In the genomic region with DNA sequence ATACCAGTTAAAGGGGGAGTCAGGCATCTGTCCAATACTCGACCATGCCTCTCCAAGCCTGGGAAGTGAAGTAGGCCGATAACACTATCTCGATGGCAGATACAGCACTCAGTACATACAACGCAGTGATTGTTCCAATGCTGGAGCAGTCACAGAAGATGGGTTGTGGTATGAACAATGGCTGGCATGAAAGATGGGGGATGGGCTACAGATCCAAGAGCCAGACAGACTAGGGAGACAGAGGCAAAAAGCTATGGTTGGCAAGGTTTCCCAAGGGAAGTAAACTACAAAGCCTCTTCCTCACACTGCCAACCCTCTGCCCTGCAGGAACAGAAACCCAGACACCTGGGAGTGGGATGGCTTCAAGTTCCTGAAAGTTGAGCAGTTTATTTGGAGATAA, we compare ENCODE assay signal across 12 cellular contexts. TPM values are rescaled to one million over a fixed set of nuclear protein-coding genes. Genes with fewer than 3 reads are reported as not detected.
A peak's percentile ranks its signal among the peaks of the same experiment; 100 is the strongest.
DNase-seq lines count a peak whose midpoint lies in the region; ATAC-seq and TF ChIP-seq lines count a peak whose summit lies in the region.
"Had no signal": no experiment of that assay in that cellular context is flagged by ENCODE, and none has a peak within 500 bp of the region (broad histone marks: within the 10 kb centered on the region; RNA-seq: fewer than 3 reads in every experiment).

No MANE protein-coding gene starts in this region.

- no peak overlapping the region for H3K4me3 Mint-ChIP-seq in endodermal cell

- TF ChIP-seq POLR2A in tibial nerve (IDR thresholded peaks at IDR 0.05), result no peak

- TF ChIP-seq EP300 in tibial nerve (IDR thresholded peaks at IDR 0.05), result no peak

- peak overlapping the region; percentile 14 to 49 for H3K27ac ChIP-seq in right atrium auricular region
- no peak overlapping the region for H3K27ac ChIP-seq in endodermal cell (ENCODE audit: low read depth, low read length)
- H3K27ac ChIP-seq in tibial nerve, result peak overlapping the region in 3 of 4 donors; percentile 29 to 58 (median 47)

- DNase-seq in right atrium auricular region (ENCODE audit: low spot score) (no peak), Right ventricle myocardium superior (no peak), endodermal cell (no peak), middle frontal gyrus (ENCODE audit: extremely low spot score, low spot score) (peak; percentile 53), tibial nerve (ENCODE audit: low spot score in 2 of 2) (no peak), DMS53 treated with DMSO at 0.1 percent for 48 hours (lab: John Stamatoyannopoulos, UW; ENCODE audit: unreplicated experiment) (no peak)
- DNase-seq: AML-193, NCI-H1417, NCI-H446 treated with DMSO at 0.1 percent for 48 hours, RPMI8226 had no signal

- H3K9me3 Mint-ChIP-seq in endodermal cell, result no peaks in the 10 kb centered on the region

- H3K4me3 ChIP-seq in right atrium auricular region, result no peak overlapping the region
- no peak overlapping the region for H3K4me3 ChIP-seq in endodermal cell (ENCODE audit: low read length)
- H3K4me3 ChIP-seq in tibial nerve, result no peak overlapping the region

- H3K4me1 ChIP-seq in right atrium auricular region (peaks cover 0 to 79% of the 10 kb centered on the region in 2 donors), endodermal cell (ENCODE audit: control insufficient read depth, insufficient read depth, low read length) (peaks cover 13% of the 10 kb centered on the region), tibial nerve (peaks cover 3 to 97% (median 56%) of the 10 kb centered on the region in 4 donors)

- H3K27ac Mint-ChIP-seq in endodermal cell, result peak overlapping the region; percentile 27

- H3K9ac ChIP-seq in endodermal cell (ENCODE audit: extremely low read depth, low read length, poor library complexity, severe bottlenecking), result no peak overlapping the region

- H3K9me3 ChIP-seq in right atrium auricular region, result no peaks in the 10 kb centered on the region
- H3K9me3 ChIP-seq in endodermal cell (ENCODE audit: control insufficient read depth, low read length), result no peaks in the 10 kb centered on the region
- no peaks in the 10 kb centered on the region for H3K9me3 ChIP-seq in tibial nerve

- H3K36me3 Mint-ChIP-seq in endodermal cell (ENCODE audit: low read depth), result peaks cover 35% of the 10 kb centered on the region

- WGBS in endodermal cell (ENCODE audit: insufficient coverage in 1 of 2, insufficient read length in 1 of 2), 2 experiments, result 96 to 100% methylated on average over 3 to 4 of the region's 4 CpGs
- WGBS in tibial nerve, 2 donors, result 46 to 49% methylated on average over 4 of the region's 4 CpGs

- no peak for TF ChIP-seq CTCF in right atrium auricular region (IDR thresholded peaks at IDR 0.05)
- TF ChIP-seq CTCF in endodermal cell (conservative IDR thresholded peaks at IDR 0.05), result no peak
- no peak for TF ChIP-seq CTCF in tibial nerve (IDR thresholded peaks at IDR 0.05)

- peaks cover 18% of the 10 kb centered on the region for H3K4me1 Mint-ChIP-seq in endodermal cell

- H3K27me3 Mint-ChIP-seq in endodermal cell (ENCODE audit: insufficient read depth), result no peaks in the 10 kb centered on the region

- H3K36me3 ChIP-seq in right atrium auricular region (peaks cover 16% of the 10 kb centered on the region), endodermal cell (ENCODE audit: control insufficient read depth, insufficient read depth, low read length) (peaks cover 47% of the 10 kb centered on the region), tibial nerve (peaks cover 0 to 8% (median 0%) of the 10 kb centered on the region in 3 donors)

- H3K27me3 ChIP-seq in right atrium auricular region (no peaks in the 10 kb centered on the region), endodermal cell (ENCODE audit: control insufficient read depth, insufficient read depth, low read length, poor library complexity, severe bottlenecking) (no peaks in the 10 kb centered on the region), tibial nerve (no peaks in the 10 kb centered on the region)

- intact Hi-C loops in Right ventricle myocardium superior (cut with DNase I), result loop anchor here (5.0 kb wide), 1 partner anchor 46 kb away; a partner anchor contains a TSS

- no peak for ATAC-seq in Right ventricle myocardium superior (ENCODE audit: poor library complexity)
- no peak for ATAC-seq in HG03097 (IDR thresholded peaks at IDR 0.05; ENCODE audit: low FRiP score, unreplicated experiment)
- no peak for ATAC-seq in HG03469 (IDR thresholded peaks at IDR 0.05; ENCODE audit: unreplicated experiment)

RNA-seq across cellular contexts. Expression of a gene that starts 19.2 kb away (rescaled TPM):
- total RNA-seq in right atrium auricular region (10 to 100 TPM; 73.5 to 98.7 TPM), Right ventricle myocardium superior (112 TPM), endodermal cell (100 to 1,000 TPM; 181 to 185 TPM), tibial nerve (100 to 1,000 TPM in 3 of 4 donors, 10 to 100 TPM in 1; 92.2 to 172 (median 130) TPM)
- polyA plus RNA-seq in endodermal cell (2013, experiment 1 of 2), result 175 TPM
- 171 TPM for polyA plus RNA-seq in endodermal cell (2013, experiment 2 of 2)

RNA-seq across cellular contexts. Expression of a gene that starts 44.7 kb away (rescaled TPM):
- total RNA-seq in right atrium auricular region (1 to 10 TPM; 2.9 to 3.9 TPM), Right ventricle myocardium superior (2.5 TPM), endodermal cell (1 to 10 TPM; 1.5 to 5.1 TPM), tibial nerve (1 to 10 TPM; 1.9 to 4.2 (median 2.9) TPM)
- polyA plus RNA-seq in endodermal cell (2013, experiment 1 of 2), result 2.6 TPM
- polyA plus RNA-seq in endodermal cell (2013, experiment 2 of 2), result 3.0 TPM
